ENCODE assay signal across 8 cellular contexts in the genomic region with DNA sequence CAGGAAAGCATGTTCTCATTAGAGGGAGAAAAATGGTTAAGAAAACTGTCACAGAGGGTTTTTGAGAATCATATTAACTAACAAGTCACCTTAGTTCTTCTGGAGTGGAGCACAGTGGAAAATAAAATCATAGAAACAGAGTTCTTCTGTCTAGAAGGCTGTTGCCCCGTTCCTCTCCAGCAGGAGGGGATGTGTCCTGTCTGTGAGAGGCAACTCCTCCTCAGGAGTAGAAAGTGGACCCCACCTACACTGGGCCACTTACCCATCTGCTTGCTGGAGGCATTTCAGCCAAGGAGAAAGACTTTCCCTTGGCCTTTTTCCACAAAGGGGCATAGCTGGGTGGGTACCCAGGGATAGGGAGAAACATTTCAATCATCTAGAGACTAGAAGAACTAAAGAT.
DNase-seq lines count a peak whose midpoint lies in the region; ATAC-seq and TF ChIP-seq lines count a peak whose summit lies in the region.

No MANE protein-coding gene starts in this region.

- no peak overlapping the region for H3K4me3 ChIP-seq in HFF-Myc (replicated peaks; ENCODE audit: low read depth, low read length)
- no peak overlapping the region for H3K4me3 ChIP-seq in OCI-LY3 (ENCODE audit: low read length)
- H3K4me3 ChIP-seq in astrocyte of the cerebellum (ENCODE audit: low read depth, low read length), result no peak overlapping the region

- intact Hi-C loops in sciatic nerve (cut with DNase I), result no loop called here

- no peaks in the 10 kb centered on the region for H3K9me3 ChIP-seq in OCI-LY3 (ENCODE audit: insufficient read depth, low read length)

- TF ChIP-seq CTCF in HFF-Myc (IDR thresholded peaks at IDR 0.05; ENCODE audit: low read depth, low read length, missing control alignments) (peak; percentile 55), OCI-LY3 (IDR thresholded peaks at IDR 0.05; ENCODE audit: low read depth, low read length) (peak; percentile 70), astrocyte of the cerebellum (IDR thresholded peaks at IDR 0.05; ENCODE audit: low read depth, low read length, missing control alignments) (peak; percentile 71), osteocyte (IDR thresholded peaks at IDR 0.05) (peak; percentile 63)

- H3K4me2 ChIP-seq in OCI-LY3 (ENCODE audit: low read length), result no peak overlapping the region

- no peaks in the 10 kb centered on the region for H3K4me1 Mint-ChIP-seq in osteocyte (ENCODE audit: unreplicated experiment)

- no peak overlapping the region for H3K9ac ChIP-seq in OCI-LY3 (ENCODE audit: low read length)

- no peaks in the 10 kb centered on the region for H3K36me3 Mint-ChIP-seq in osteocyte (ENCODE audit: unreplicated experiment)

- H3K4me3 Mint-ChIP-seq in osteocyte (ENCODE audit: unreplicated experiment), result no peak overlapping the region

- DNase-seq in activated T-cell treated with anti-CD3 and anti-CD28 coated beads for 1 hour (ENCODE audit: low read depth) (peak; percentile 9), activated T-cell treated with anti-CD3 and anti-CD28 coated beads for 4 hours (no peak), HFF-Myc (ENCODE audit: extremely low read depth, low read depth) (no peak), astrocyte of the cerebellum (ENCODE audit: low read depth) (peak; percentile 6), osteocyte (ENCODE audit: extremely low spot score, unreplicated experiment) (no peak), NCI-H748 treated with DMSO at 0.1 percent for 48 hours (lab: John Stamatoyannopoulos, UW) (no peak), sciatic nerve (ENCODE audit: low spot score) (no peak)

- H3K27me3 Mint-ChIP-seq in osteocyte (ENCODE audit: unreplicated experiment), result peaks cover 14% of the 10 kb centered on the region

- H2AFZ ChIP-seq in OCI-LY3 (ENCODE audit: low read depth, low read length), result no peak overlapping the region

- H3K27me3 ChIP-seq in OCI-LY3 (ENCODE audit: low read depth, low read length), result peaks cover 3% of the 10 kb centered on the region; the same call in 1 of the 2 replicates

- no peak overlapping the region for H3K27ac ChIP-seq in OCI-LY3 (ENCODE audit: low read length)

- H3K79me2 ChIP-seq in OCI-LY3 (ENCODE audit: low read length), result no peaks in the 10 kb centered on the region

- H3K9me3 Mint-ChIP-seq in osteocyte (ENCODE audit: unreplicated experiment), result no peaks in the 10 kb centered on the region

- no peak for ATAC-seq in sciatic nerve

- no peaks in the 10 kb centered on the region for H4K20me1 ChIP-seq in OCI-LY3 (ENCODE audit: insufficient read depth, low read length)

- in situ Hi-C loops in astrocyte of the cerebellum (cut with HindIII; ENCODE audit: low sequenced_read_pairs), result no loop called here

- H3K27ac Mint-ChIP-seq in osteocyte (ENCODE audit: unreplicated experiment), result no peak overlapping the region

- no peaks in the 10 kb centered on the region for H3K36me3 ChIP-seq in OCI-LY3 (replicated peaks; ENCODE audit: low read depth, low read length)

- peaks cover 6% of the 10 kb centered on the region for H3K4me1 ChIP-seq in OCI-LY3 (ENCODE audit: low read length)

Comparison
In these comparisons a context has a peak if more than half of its experiments do, and no peak if none do; other contexts are left out.
1. DNase-seq: peak in activated T-cell treated with anti-CD3 and anti-CD28 coated beads for 1 hour (single experiment) and astrocyte of the cerebellum (single experiment); none in activated T-cell treated with anti-CD3 and anti-CD28 coated beads for 4 hours (single experiment), HFF-Myc (single experiment), osteocyte (single experiment), NCI-H748 treated with DMSO at 0.1 percent for 48 hours (single experiment) and sciatic nerve (single experiment).
2. Peak in every context shown above with its lines, with median percentiles within 50 percentile points of each other: CTCF ChIP-seq.